Comparison of ENCODE assay signal across 24 cellular contexts in the genomic region with DNA sequence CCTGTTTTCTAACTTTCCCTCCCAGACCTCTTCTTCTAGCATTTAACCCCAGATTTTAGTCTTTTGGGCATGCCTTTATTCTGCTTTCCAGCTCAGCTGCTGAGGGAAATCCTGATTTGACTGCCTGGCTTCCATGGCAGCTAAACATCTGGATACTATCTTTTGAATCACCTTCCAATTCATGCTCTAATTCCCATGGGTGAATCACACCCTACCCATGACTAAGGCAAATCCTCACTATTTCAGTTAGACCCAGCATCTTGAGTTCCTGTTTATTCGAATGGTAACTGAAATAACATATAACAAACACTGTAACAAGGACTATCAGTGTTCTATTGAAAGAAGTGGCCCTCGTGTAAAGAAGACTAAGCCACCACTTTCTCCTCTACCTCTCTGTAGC. TPM values are rescaled to one million over a fixed set of nuclear protein-coding genes. Genes with fewer than 3 reads are reported as not detected.
DNase-seq lines count a peak whose midpoint lies in the region; ATAC-seq and TF ChIP-seq lines count a peak whose summit lies in the region.
"Had no signal": no experiment of that assay in that cellular context is flagged by ENCODE, and none has a peak within 500 bp of the region (broad histone marks: within the 10 kb centered on the region; RNA-seq: fewer than 3 reads in every experiment).

No MANE protein-coding gene starts in this region.

- intact Hi-C loops in mammary epithelial cell (cut with micrococcal nuclease) (no loop called here), breast epithelium (cut with DNase I; ENCODE audit: low total_unique reads) (no loop called here)

- H3K79me2 ChIP-seq in mammary epithelial cell (ENCODE audit: insufficient read depth, low read length): no peaks in the 10 kb centered on the region

- dilution Hi-C loops in mammary epithelial cell (cut with HindIII; ENCODE audit: low sequenced_read_pairs): no loop called here

- no peak overlapping the region for H3K4me2 ChIP-seq in mammary epithelial cell (ENCODE audit: insufficient read depth, low read depth, low read length)
- H3K4me2 ChIP-seq: BLaER1, GM23338 had no signal

- peak; percentile 94 for ATAC-seq in foreskin keratinocyte
- no peak for ATAC-seq in naive thymus-derived CD8-positive, alpha-beta T cell
- ATAC-seq: GM12878, GM23338, HepG2 had no signal

- in situ Hi-C loops in mammary epithelial cell (cut with MboI; ENCODE audit: low sequenced_read_pairs in 2 of 2): no loop called here

- peaks cover 16% of the 10 kb centered on the region for H3K4me1 ChIP-seq in mammary epithelial cell (ENCODE audit: insufficient read depth, low read length)
- H3K4me1 ChIP-seq in breast epithelium: no peaks in the 10 kb centered on the region
- peaks cover 18% of the 10 kb centered on the region for H3K4me1 ChIP-seq in SJSA1 (replicated peaks)
- H3K4me1 ChIP-seq in foreskin keratinocyte: peaks cover 8% of the 10 kb centered on the region
- H3K4me1 ChIP-seq: BLaER1 had no signal

- no peak for TF ChIP-seq CTCF in mammary epithelial cell (conservative IDR thresholded peaks at IDR 0.05 in 1 of 2, IDR thresholded peaks at IDR 0.05 in 1 of 2; ENCODE audit: extremely low read depth in 1 of 2, insufficient read depth in 1 of 2, low read depth in 1 of 2, low read length in 2 of 2)
- no peak for TF ChIP-seq CTCF in breast epithelium (IDR thresholded peaks at IDR 0.05)
- TF ChIP-seq CTCF in foreskin keratinocyte (conservative IDR thresholded peaks at IDR 0.05): no peak
- no peak for TF ChIP-seq CTCF in GM10266 (IDR thresholded peaks at IDR 0.05; ENCODE audit: control insufficient read depth, insufficient read depth, low read depth, missing control alignments)

- POLR2A ChIA-PET in naive thymus-derived CD8-positive, alpha-beta T cell (lab: Charles Lee): no interaction called here

- H3K27me3 Mint-ChIP-seq in naive thymus-derived CD8-positive, alpha-beta T cell: peaks cover 0 to 20% (median 10%) of the 10 kb centered on the region in 5 donors
- H3K27me3 Mint-ChIP-seq: IgD-negative memory B cell had no signal

- TF ChIP-seq POLR2A in breast epithelium (IDR thresholded peaks at IDR 0.05): no peak

- DNase-seq in mammary epithelial cell (peak; percentile 59), breast epithelium (ENCODE audit: low spot score in 2 of 2) (no peak), SJSA1 (ENCODE audit: low read depth in 1 of 2, low spot score in 2 of 2) (no peak), foreskin keratinocyte (peak; percentile 65 to 87), renal cortical epithelial cell (ENCODE audit: low read depth) (peak; percentile 62), GM10266 (ENCODE audit: extremely low spot score) (no peak), MV-4-11 (lab: John Stamatoyannopoulos, UW) (no peak)
- no peak for DNase-seq in naive thymus-derived CD8-positive, alpha-beta T cell
- DNase-seq: 8988T; CD4-positive, alpha-beta memory T cell; DMS 273 treated with DMSO at 0.1 percent for 48 hours; DMS79; GF-D8; HCEC 1CT; KBM-7 had no signal

- H3K36me3 ChIP-seq in mammary epithelial cell (ENCODE audit: insufficient read depth, low read length): no peaks in the 10 kb centered on the region
- no peaks in the 10 kb centered on the region for H3K36me3 ChIP-seq in breast epithelium
- no peaks in the 10 kb centered on the region for H3K36me3 ChIP-seq in SJSA1
- H3K36me3 ChIP-seq: BLaER1 had no signal

- H3K27ac Mint-ChIP-seq in naive thymus-derived CD8-positive, alpha-beta T cell: no peak overlapping the region
- H3K27ac Mint-ChIP-seq: CD14-positive monocyte; CD4-positive, alpha-beta memory T cell; GM23338; IgD-negative memory B cell had no signal

- no peak overlapping the region for H2AFZ ChIP-seq in mammary epithelial cell (ENCODE audit: low read depth, low read length)
- H2AFZ ChIP-seq: GM23338 had no signal

- H4K20me1 ChIP-seq in mammary epithelial cell (ENCODE audit: insufficient read depth, low read length): no peaks in the 10 kb centered on the region
- H4K20me1 ChIP-seq: BLaER1 had no signal

- no peak overlapping the region for H3K4me3 Mint-ChIP-seq in naive thymus-derived CD8-positive, alpha-beta T cell
- H3K4me3 Mint-ChIP-seq: CD14-positive monocyte; CD4-positive, alpha-beta memory T cell; GM23338; IgD-negative memory B cell had no signal

- H3K27me3 ChIP-seq in mammary epithelial cell (ENCODE audit: insufficient read depth, low read length) (no peaks in the 10 kb centered on the region), breast epithelium (no peaks in the 10 kb centered on the region), SJSA1 (replicated peaks) (no peaks in the 10 kb centered on the region; the same call in 1 of the 2 replicates), foreskin keratinocyte (no peaks in the 10 kb centered on the region)
- H3K27me3 ChIP-seq: BLaER1 had no signal

- no peaks in the 10 kb centered on the region for H3K9me3 ChIP-seq in mammary epithelial cell (replicated peaks; ENCODE audit: insufficient read depth, low read length)
- no peaks in the 10 kb centered on the region for H3K9me3 ChIP-seq in breast epithelium
- H3K9me3 ChIP-seq in SJSA1 (replicated peaks): no peaks in the 10 kb centered on the region
- H3K9me3 ChIP-seq: BLaER1 had no signal

- H3K4me3 ChIP-seq in mammary epithelial cell (replicated peaks in 1 of 3; ENCODE audit: insufficient read depth in 1 of 3, low read depth in 2 of 3, low read length in 3 of 3) (no peak overlapping the region), breast epithelium (no peak overlapping the region), SJSA1 (no peak overlapping the region)
- H3K4me3 ChIP-seq: BLaER1, GM12878, GM23338 had no signal

- no peaks in the 10 kb centered on the region for H3K36me3 Mint-ChIP-seq in naive thymus-derived CD8-positive, alpha-beta T cell
- H3K36me3 Mint-ChIP-seq: CD14-positive monocyte; CD4-positive, alpha-beta memory T cell; IgD-negative memory B cell had no signal

- H3K4me1 Mint-ChIP-seq in naive thymus-derived CD8-positive, alpha-beta T cell: no peaks in the 10 kb centered on the region
- H3K4me1 Mint-ChIP-seq: CD14-positive monocyte; CD4-positive, alpha-beta memory T cell; GM23338; IgD-negative memory B cell had no signal

- BruUV-seq in mammary epithelial cell (replicated peaks; lab: Mats Ljungman, UMichigan): no TSS peak

- 51% methylated on average over 2 of the region's 2 CpGs for WGBS in mammary epithelial cell (ENCODE audit: low coverage, missing lambda C conversion rate)

- H3K27ac ChIP-seq in mammary epithelial cell (ENCODE audit: insufficient read depth, low read depth, low read length): no peak overlapping the region
- no peak overlapping the region for H3K27ac ChIP-seq in breast epithelium
- peak overlapping the region; percentile 19; the same call in 1 of the 2 replicates for H3K27ac ChIP-seq in SJSA1
- peak overlapping the region; percentile 38 for H3K27ac ChIP-seq in foreskin keratinocyte
- H3K27ac ChIP-seq: BLaER1 had no signal

- peaks cover 0 to 14% (median 3%) of the 10 kb centered on the region in 9 donors for H3K9me3 Mint-ChIP-seq in naive thymus-derived CD8-positive, alpha-beta T cell

- no peak overlapping the region for H3K9ac ChIP-seq in mammary epithelial cell (ENCODE audit: insufficient read depth, low read length)
- H3K9ac ChIP-seq: BLaER1 had no signal

- CTCF ChIA-PET in mammary epithelial cell (lab: Charles Lee; ENCODE audit: low non-redundant PET): interaction anchor here (0.6 kb wide), 1 partner anchor 23 kb away, joined by 3 read pairs; no protein-coding TSS in a partner anchor

RNA-seq across cellular contexts. Expression of a gene that starts 29.8 kb away (rescaled TPM):
- total RNA-seq in mammary epithelial cell (under 1 TPM in 1 of 2 donors, not detected in 1; 0.85 TPM), breast epithelium (not detected), foreskin keratinocyte (0.88 and 1.2 TPM in 2 replicates), renal cortical epithelial cell (not detected in 2 replicates)
- polyA plus RNA-seq in mammary epithelial cell (0.31 TPM), foreskin keratinocyte (0.31 and 0.69 TPM in 2 replicates)
- polyA minus RNA-seq in mammary epithelial cell: not detected
- total RNA-seq in SJSA1 (2014; rRNA removed; shearing (Covaris generic)): not detected in 2 replicates
- total RNA-seq in naive thymus-derived CD8-positive, alpha-beta T cell: not detected
- polyA plus RNA-seq in naive thymus-derived CD8-positive, alpha-beta T cell: not detected
- total RNA-seq: A673; CD4-positive, alpha-beta memory T cell; Daoy; GM12878; HepG2 had no signal
- polyA plus RNA-seq: AG04450, CD14-positive monocyte, GM12878, HepG2, IgD-negative memory B cell had no signal

Comparison
In these comparisons a context has a peak if more than half of its experiments do, and no peak if none do; other contexts are left out.
1. DNase-seq: peak in mammary epithelial cell (single experiment), foreskin keratinocyte (2 of 2) and renal cortical epithelial cell (single experiment); none in breast epithelium (0 of 2), SJSA1 (0 of 2), naive thymus-derived CD8-positive, alpha-beta T cell (0 of 10), GM10266 (single experiment) and MV-4-11 (single experiment).
2. H3K27ac ChIP-seq: peak in SJSA1 (single experiment) and foreskin keratinocyte (single experiment); none in mammary epithelial cell (single experiment) and breast epithelium (0 of 2).